ENCODE assay signal across 8 cellular contexts in genomic region chr1:85199667-85200366, GRCh38. TPM values are rescaled to one million over a fixed set of nuclear protein-coding genes. Genes with fewer than 3 reads are reported as not detected.
A peak's percentile ranks its signal among the peaks of the same experiment; 100 is the strongest.
DNase-seq lines count a peak whose midpoint lies in the region; ATAC-seq and TF ChIP-seq lines count a peak whose summit lies in the region.

No MANE protein-coding gene starts in this region.

- H3K27ac ChIP-seq in tibial nerve = peak overlapping the region; percentile 84 to 98 (median 94)

- H3K36me3 Mint-ChIP-seq in activated T-helper 17 cell treated with anti-CD3 and anti-CD28 coated beads, Interleukin-2, amount 50 U/mL, for 72 hours (ENCODE audit: low read depth) = no peaks in the 10 kb centered on the region

- WGBS in tibial nerve, 2 donors = 12 to 17% methylated on average over 19 to 21 of the region's 21 CpGs

- no peaks in the 10 kb centered on the region for H3K9me3 ChIP-seq in tibial nerve

- peak; percentile 1 for DNase-seq in activated effector memory CD4-positive, alpha-beta T cell treated with Interleukin-2 at 50 U/mL for 16 hours
- no peak for DNase-seq in activated effector memory CD4-positive, alpha-beta T cell treated with anti-CD3 and anti-CD28 coated beads, Interleukin-2, amount 50 U/mL, for 16 hours
- no peak for DNase-seq in left colon
- no peak for DNase-seq in tibial nerve (ENCODE audit: low spot score in 2 of 2)
- DNase-seq in SK-N-DZ (ENCODE audit: low spot score) = no peak
- no peak for DNase-seq in NCI-H2227 treated with DMSO at 0.1 percent for 48 hours (lab: John Stamatoyannopoulos, UW)

- peak overlapping the region; percentile 81 for H3K4me3 Mint-ChIP-seq in activated T-helper 17 cell treated with anti-CD3 and anti-CD28 coated beads, Interleukin-2, amount 50 U/mL, for 72 hours

- no peaks in the 10 kb centered on the region for H3K36me3 ChIP-seq in tibial nerve

- H3K4me1 Mint-ChIP-seq in activated T-helper 17 cell treated with anti-CD3 and anti-CD28 coated beads, Interleukin-2, amount 50 U/mL, for 72 hours = no peaks in the 10 kb centered on the region

- TF ChIP-seq CTCF in tibial nerve (IDR thresholded peaks at IDR 0.05) = no peak

- H3K27ac Mint-ChIP-seq in activated T-helper 17 cell treated with anti-CD3 and anti-CD28 coated beads, Interleukin-2, amount 50 U/mL, for 72 hours = no peak overlapping the region

- H3K4me3 ChIP-seq in tibial nerve = peak overlapping the region; percentile 71 to 92 (median 82)

- H3K9me3 Mint-ChIP-seq in activated T-helper 17 cell treated with anti-CD3 and anti-CD28 coated beads, Interleukin-2, amount 50 U/mL, for 72 hours = no peaks in the 10 kb centered on the region

- no peak for ATAC-seq in activated T-helper 17 cell treated with anti-CD3 and anti-CD28 coated beads, Interleukin-2, amount 50 U/mL, for 72 hours (replicated peaks)
- peak; percentile 22 for ATAC-seq in left colon
- no peak for ATAC-seq in GM19328 (IDR thresholded peaks at IDR 0.05; ENCODE audit: unreplicated experiment)

- intact Hi-C loops in left colon (cut with DNase I, micrococcal nuclease) = no loop called here

- TF ChIP-seq POLR2A in tibial nerve (IDR thresholded peaks at IDR 0.05) = no peak

- H3K27me3 Mint-ChIP-seq in activated T-helper 17 cell treated with anti-CD3 and anti-CD28 coated beads, Interleukin-2, amount 50 U/mL, for 72 hours = peaks cover 4% of the 10 kb centered on the region

- TF ChIP-seq EP300 in tibial nerve (IDR thresholded peaks at IDR 0.05) = no peak

- peaks cover 0 to 50% (median 0%) of the 10 kb centered on the region in 4 donors for H3K4me1 ChIP-seq in tibial nerve

- H3K27me3 ChIP-seq in tibial nerve = no peaks in the 10 kb centered on the region

RNA-seq across cellular contexts. Expression of gene SYDE2, which starts 1.0 kb away (rescaled TPM):
- total RNA-seq in activated T-helper 17 cell treated with anti-CD3 and anti-CD28 coated beads, Interleukin-2, amount 50 U/mL, for 72 hours = 1 to 10 TPM; 1.4 to 2.3 TPM
- total RNA-seq in left colon (10 to 100 TPM in 1 of 2 donors, 1 to 10 TPM in 1; 7.2 to 10.9 TPM), tibial nerve (10 to 100 TPM; 10.5 to 12.9 (median 11.1) TPM)
- polyA plus RNA-seq in SK-N-DZ (2014; cell fraction: cytosol; rRNA removed) = 1.4 and 1.8 TPM in 2 replicates
- polyA plus RNA-seq in SK-N-DZ (2014; cell fraction: nucleus; rRNA removed) = 1.7 and 2.1 TPM in 2 replicates

RNA-seq across cellular contexts. Expression of gene C1orf52, which starts 59.6 kb away (rescaled TPM):
- total RNA-seq in activated T-helper 17 cell treated with anti-CD3 and anti-CD28 coated beads, Interleukin-2, amount 50 U/mL, for 72 hours = 10 to 100 TPM; 16.9 to 19.1 TPM
- total RNA-seq in left colon = 10 to 100 TPM; 17.4 to 20.3 TPM
- total RNA-seq in tibial nerve = 10 to 100 TPM; 12.7 to 34.8 (median 24.5) TPM
- polyA plus RNA-seq in SK-N-DZ (2014; cell fraction: cytosol; rRNA removed) = 20.2 and 36.2 TPM in 2 replicates
- 33.1 and 35.7 TPM in 2 replicates for polyA plus RNA-seq in SK-N-DZ (2014; cell fraction: nucleus; rRNA removed)
